17 cellular contexts compared by ENCODE assay signal in genomic region chr22:43528601-43529360, GRCh38.
A peak's percentile ranks its signal among the peaks of the same experiment; 100 is the strongest.
DNase-seq lines count a peak whose midpoint lies in the region; ATAC-seq and TF ChIP-seq lines count a peak whose summit lies in the region.
"Had no signal": no experiment of that assay in that cellular context is flagged by ENCODE, and none has a peak within 500 bp of the region (broad histone marks: within the 10 kb centered on the region; RNA-seq: fewer than 3 reads in every experiment).

No MANE protein-coding gene starts in this region.

- DNase-seq in D341Med (ENCODE audit: low spot score) (peak; percentile 22), RPMI8226 (peak; percentile 33), sciatic nerve (ENCODE audit: low spot score) (peak; percentile 26), esophagus muscularis mucosa (ENCODE audit: extremely low spot score) (no peak)
- peak; percentile 46 for DNase-seq in Jurkat, Clone E6-1 (ENCODE audit: low read depth, low spot score)
- no peak for DNase-seq in activated naive CD8-positive, alpha-beta T cell treated with anti-CD3 and anti-CD28 coated beads for 36 hours
- DNase-seq: CD4-positive, alpha-beta memory T cell; DMS153; DMS79 treated with DMSO at 0.1 percent for 48 hours; GDM1; KG1 had no signal

- TF ChIP-seq POLR2A in esophagus muscularis mucosa (IDR thresholded peaks at IDR 0.05; ENCODE audit: low read depth) = no peak

- H3K4me3 Mint-ChIP-seq in activated naive CD8-positive, alpha-beta T cell treated with anti-CD3 and anti-CD28 coated beads for 36 hours = no peak overlapping the region
- H3K4me3 Mint-ChIP-seq: CD4-positive, alpha-beta memory T cell had no signal

- WGBS in esophagus muscularis mucosa = 69% methylated on average over 10 of the region's 12 CpGs

- H3K9me3 ChIP-seq in esophagus muscularis mucosa = no peaks in the 10 kb centered on the region
- H3K9me3 ChIP-seq: A549 had no signal

- no peak for TF ChIP-seq EP300 in esophagus muscularis mucosa (IDR thresholded peaks at IDR 0.05)

- H3K4me1 Mint-ChIP-seq in activated naive CD8-positive, alpha-beta T cell treated with anti-CD3 and anti-CD28 coated beads for 36 hours = no peaks in the 10 kb centered on the region
- H3K4me1 Mint-ChIP-seq: CD4-positive, alpha-beta memory T cell had no signal

- no peak for ATAC-seq in sciatic nerve
- ATAC-seq in HG02970 (IDR thresholded peaks at IDR 0.05; ENCODE audit: low FRiP score, unreplicated experiment) = no peak
- no peak for ATAC-seq in HG03108 (IDR thresholded peaks at IDR 0.05; ENCODE audit: unreplicated experiment)
- ATAC-seq: A549, HCT116 had no signal

- no peak overlapping the region for H3K27ac ChIP-seq in esophagus muscularis mucosa (replicated peaks in 1 of 4)
- H3K27ac ChIP-seq: A549, C4-2B, HL-60 had no signal

- H3K27ac Mint-ChIP-seq in activated naive CD8-positive, alpha-beta T cell treated with anti-CD3 and anti-CD28 coated beads for 36 hours = no peak overlapping the region
- H3K27ac Mint-ChIP-seq: CD4-positive, alpha-beta memory T cell had no signal

- intact Hi-C loops in sciatic nerve (cut with DNase I) (no loop called here), esophagus muscularis mucosa (cut with DNase I) (no loop called here)

- H3K27me3 Mint-ChIP-seq in activated naive CD8-positive, alpha-beta T cell treated with anti-CD3 and anti-CD28 coated beads for 36 hours = peaks cover 31% of the 10 kb centered on the region
- H3K27me3 Mint-ChIP-seq: CD4-positive, alpha-beta memory T cell had no signal

- no peaks in the 10 kb centered on the region for H3K4me1 ChIP-seq in esophagus muscularis mucosa
- H3K4me1 ChIP-seq: A549 had no signal

- no peaks in the 10 kb centered on the region for H3K9me3 Mint-ChIP-seq in activated naive CD8-positive, alpha-beta T cell treated with anti-CD3 and anti-CD28 coated beads for 36 hours
- H3K9me3 Mint-ChIP-seq: CD4-positive, alpha-beta memory T cell had no signal

- H3K36me3 Mint-ChIP-seq in activated naive CD8-positive, alpha-beta T cell treated with anti-CD3 and anti-CD28 coated beads for 36 hours = no peaks in the 10 kb centered on the region
- H3K36me3 Mint-ChIP-seq: CD4-positive, alpha-beta memory T cell had no signal

- no peaks in the 10 kb centered on the region for H3K36me3 ChIP-seq in esophagus muscularis mucosa

- no peak for TF ChIP-seq CTCF in esophagus muscularis mucosa (IDR thresholded peaks at IDR 0.05)

- H3K4me3 ChIP-seq in Jurkat, Clone E6-1 (ENCODE audit: low read length) = no peak overlapping the region
- no peak overlapping the region for H3K4me3 ChIP-seq in esophagus muscularis mucosa
- H3K4me3 ChIP-seq: A549 had no signal

- peaks cover 0 to 16% (median 0%) of the 10 kb centered on the region in 4 donors for H3K27me3 ChIP-seq in esophagus muscularis mucosa

Comparison
In these comparisons a context has a peak if more than half of its experiments do, and no peak if none do; other contexts are left out.
1. DNase-seq: peak in D341Med (single experiment), Jurkat, Clone E6-1 (single experiment), RPMI8226 (single experiment) and sciatic nerve (single experiment); none in esophagus muscularis mucosa (single experiment) and activated naive CD8-positive, alpha-beta T cell treated with anti-CD3 and anti-CD28 coated beads for 36 hours (single experiment).